In the genomic region with DNA sequence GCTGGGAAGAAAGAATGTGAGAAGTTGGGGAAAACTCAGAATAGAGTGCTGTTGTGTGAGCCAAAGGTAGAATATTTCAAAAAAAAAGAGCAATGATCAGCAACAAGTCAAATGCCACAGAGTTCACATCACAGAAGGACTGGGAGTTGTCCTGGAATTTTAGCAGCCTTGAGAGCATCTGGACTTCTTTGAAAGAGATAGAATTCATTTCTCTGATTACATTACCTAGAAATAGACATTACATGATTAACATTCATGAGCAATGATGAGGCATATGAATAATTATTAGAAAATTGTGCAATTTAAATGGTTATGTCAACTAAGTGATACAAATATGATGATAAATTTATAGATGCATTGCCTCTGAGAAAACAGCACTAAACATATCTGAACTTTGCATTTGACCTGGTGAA, we compare ENCODE assay signal across 1 cellular context.
TF ChIP-seq lines count a peak whose summit lies in the region.

No MANE protein-coding gene starts in this region.

TF ChIP-seq in SK-N-SH, 30 proteins besides CTCF, POLR2A, EP300 and RAD21 (continued from another document):
- no peak for TF ChIP-seq REST (IDR thresholded peaks at IDR 0.05; ENCODE audit: low read depth, low read length)
- peak; percentile 76 for TF ChIP-seq MEF2A (IDR thresholded peaks at IDR 0.05; ENCODE audit: borderline replicate concordance, low read depth)
- peak; percentile 58; the same call in 1 of the 2 replicates for TF ChIP-seq TEAD4 (IDR thresholded peaks at IDR 0.05; ENCODE audit: borderline replicate concordance, insufficient read depth)
- TF ChIP-seq FOXM1 (IDR thresholded peaks at IDR 0.05; ENCODE audit: low read depth): 0 out of 2 replicates have a peak, but pooled peaks have one; percentile 34
- TF ChIP-seq TAF1 (IDR thresholded peaks at IDR 0.05; ENCODE audit: borderline replicate concordance, low read depth, low read length): no peak
- TF ChIP-seq JUND (IDR thresholded peaks at IDR 0.05): peak; percentile 51
TF ChIP-seq in SK-N-SH: peak in this region for 8.
